1 cellular context compared by ENCODE assay signal in genomic region chr5:39755986-39756385, GRCh38.
TF ChIP-seq lines count a peak whose summit lies in the region.

No MANE protein-coding gene starts in this region.

TF ChIP-seq in A549, 52 proteins besides CTCF, POLR2A, EP300 and RAD21 (continued from another document):
- TF ChIP-seq FOSL2 (IDR thresholded peaks at IDR 0.05) (peak; percentile 81), FOSL2 (CRISPR knock-in tag; IDR thresholded peaks at IDR 0.05) (peak; percentile 95), HOXB13 (CRISPR knock-in tag; IDR thresholded peaks at IDR 0.05; ENCODE audit: low read depth) (no peak), ESRRA (IDR thresholded peaks at IDR 0.05; ENCODE audit: borderline replicate concordance, low read length) (no peak), RCOR1 (IDR thresholded peaks at IDR 0.05; ENCODE audit: low read depth, low read length) (no peak), POLR2AphosphoS2 (conservative IDR thresholded peaks at IDR 0.05; ENCODE audit: low read length) (no peak), HES2 (IDR thresholded peaks at IDR 0.05) (no peak)
